Comparison of ENCODE assay signal across 33 cellular contexts in genomic region chr11:57980201-57980600, GRCh38. TPM values are rescaled to one million over a fixed set of nuclear protein-coding genes. Genes with fewer than 3 reads are reported as not detected.
"Had no signal": no experiment of that assay in that cellular context is flagged by ENCODE, and none has a peak within 500 bp of the region (broad histone marks: within the 10 kb centered on the region; RNA-seq: fewer than 3 reads in every experiment).

No MANE protein-coding gene starts in this region.

- H3K27me3 ChIP-seq: neural progenitor cell, ovary, suprapubic skin, testis, tibial artery, transverse colon, upper lobe of right lung, uterus had no signal

- H3K27ac ChIP-seq: neural progenitor cell, ovary, parathyroid adenoma, psoas muscle, suprapubic skin, testis, tibial artery, transverse colon, upper lobe of right lung, uterus had no signal

- H2AFZ ChIP-seq: neural progenitor cell, parathyroid adenoma had no signal

- ATAC-seq: naive thymus-derived CD4-positive, alpha-beta T cell; natural killer cell; psoas muscle; right cardiac atrium; sciatic nerve; stimulated activated effector memory CD8-positive, alpha-beta T cell treated with anti-CD3 and anti-CD28 coated beads, Interleukin-12 subunit alpha, Interleukin-12 subunit beta, amount 100 ng/mL, for 72 hours; stimulated activated naive B cell treated with anti-CD40 and anti-IgM and Interleukin-4, amounts not matched to agents 10 μg/mL and 1 μg/mL and 100 μg/mL, for 72 hours; stimulated activated naive CD8-positive, alpha-beta T cell treated with anti-CD3 and anti-CD28 coated beads, Interleukin-15, amount 100 ng/mL, for 72 hours; stimulated activated naive CD8-positive, alpha-beta T cell treated with anti-CD3 and anti-CD28 coated beads, Interleukin-15, Interleukin-2, amounts not matched to agents 100 U/mL and 50 U/mL, for 24 hours; upper lobe of right lung had no signal

- H3K36me3 ChIP-seq: neural progenitor cell, ovary, suprapubic skin, tibial artery, transverse colon, upper lobe of right lung, uterus had no signal

- H3K9me3 ChIP-seq: ovary, psoas muscle, suprapubic skin, testis, tibial artery, transverse colon, upper lobe of right lung, uterus had no signal

- H3K4me1 ChIP-seq: parathyroid adenoma, psoas muscle, suprapubic skin, testis, transverse colon, upper lobe of right lung, uterus had no signal

- H3K4me2 ChIP-seq: neural progenitor cell had no signal

- H3K79me2 ChIP-seq: parathyroid adenoma had no signal

- H3K4me3 ChIP-seq: neural progenitor cell, ovary, psoas muscle, suprapubic skin, testis, tibial artery, transverse colon, upper lobe of right lung, uterus had no signal

- DNase-seq: naive thymus-derived CD4-positive, alpha-beta T cell; natural killer cell; occipital lobe; ovary; posterior cingulate gyrus; psoas muscle; right cardiac atrium; small intestine; stimulated activated CD4-positive, alpha-beta T cell treated with anti-CD3 and anti-CD28 coated beads, Interleukin-15, amount 100 ng/mL, for 24 hours; stimulated activated CD4-positive, alpha-beta T cell treated with anti-CD3 and anti-CD28 coated beads, Interleukin-2, amount 100 ng/mL, for 24 hours; stimulated activated CD4-positive, alpha-beta T cell treated with anti-CD3 and anti-CD28 coated beads, Interleukin-2, amount 100 ng/mL, for 48 hours; stimulated activated CD4-positive, alpha-beta T cell treated with anti-CD3 and anti-CD28 coated beads, Interleukin-4, amount 100 ng/mL, for 24 hours; stimulated activated naive B cell treated with anti-CD40 and anti-IgM and Interleukin-4, amounts not matched to agents 10 μg/mL and 1 μg/mL and 100 μg/mL, for 72 hours; stimulated activated naive CD8-positive, alpha-beta T cell treated with anti-CD3 and anti-CD28 coated beads, Interleukin-15, amount 100 ng/mL, for 72 hours; stimulated activated naive CD8-positive, alpha-beta T cell treated with anti-CD3 and anti-CD28 coated beads, Interleukin-15, Interleukin-2, amounts not matched to agents 100 U/mL and 50 U/mL, for 24 hours; substantia nigra; testis; tibial artery; transverse colon; upper lobe of right lung; uterus had no signal

- H3K9ac ChIP-seq: neural progenitor cell, parathyroid adenoma had no signal

RNA-seq across cellular contexts. Expression of gene OR9Q1, which starts 43.5 kb away (rescaled TPM):
- total RNA-seq: naive thymus-derived CD4-positive, alpha-beta T cell; natural killer cell; occipital lobe; osteoblast; ovary; progenitor cell of endocrine pancreas; psoas muscle; renal cortical epithelial cell; right cardiac atrium; sciatic nerve; skeletal muscle tissue; transverse colon; upper lobe of right lung; urinary bladder; uterus had no signal
- polyA plus RNA-seq: naive thymus-derived CD4-positive, alpha-beta T cell; neural cell; ovary; psoas muscle; right cardiac atrium; small intestine; urinary bladder had no signal

RNA-seq across cellular contexts. Expression of gene OR6Q1, which starts 50.6 kb away (rescaled TPM):
- total RNA-seq: naive thymus-derived CD4-positive, alpha-beta T cell; natural killer cell; occipital lobe; osteoblast; ovary; progenitor cell of endocrine pancreas; psoas muscle; renal cortical epithelial cell; right cardiac atrium; sciatic nerve; skeletal muscle tissue; transverse colon; upper lobe of right lung; urinary bladder; uterus had no signal
- polyA plus RNA-seq: naive thymus-derived CD4-positive, alpha-beta T cell; neural cell; ovary; psoas muscle; right cardiac atrium; small intestine; thymus; urinary bladder had no signal
